ENCODE assay signal across 1 cellular context in genomic region chr4:40256329-40256728, GRCh38.
TF ChIP-seq lines count a peak whose summit lies in the region.

No MANE protein-coding gene starts in this region.

TF ChIP-seq in HCT116, 20 proteins besides CTCF, POLR2A, EP300 and RAD21 (continued from another document):
- TF ChIP-seq, protein P1, sequence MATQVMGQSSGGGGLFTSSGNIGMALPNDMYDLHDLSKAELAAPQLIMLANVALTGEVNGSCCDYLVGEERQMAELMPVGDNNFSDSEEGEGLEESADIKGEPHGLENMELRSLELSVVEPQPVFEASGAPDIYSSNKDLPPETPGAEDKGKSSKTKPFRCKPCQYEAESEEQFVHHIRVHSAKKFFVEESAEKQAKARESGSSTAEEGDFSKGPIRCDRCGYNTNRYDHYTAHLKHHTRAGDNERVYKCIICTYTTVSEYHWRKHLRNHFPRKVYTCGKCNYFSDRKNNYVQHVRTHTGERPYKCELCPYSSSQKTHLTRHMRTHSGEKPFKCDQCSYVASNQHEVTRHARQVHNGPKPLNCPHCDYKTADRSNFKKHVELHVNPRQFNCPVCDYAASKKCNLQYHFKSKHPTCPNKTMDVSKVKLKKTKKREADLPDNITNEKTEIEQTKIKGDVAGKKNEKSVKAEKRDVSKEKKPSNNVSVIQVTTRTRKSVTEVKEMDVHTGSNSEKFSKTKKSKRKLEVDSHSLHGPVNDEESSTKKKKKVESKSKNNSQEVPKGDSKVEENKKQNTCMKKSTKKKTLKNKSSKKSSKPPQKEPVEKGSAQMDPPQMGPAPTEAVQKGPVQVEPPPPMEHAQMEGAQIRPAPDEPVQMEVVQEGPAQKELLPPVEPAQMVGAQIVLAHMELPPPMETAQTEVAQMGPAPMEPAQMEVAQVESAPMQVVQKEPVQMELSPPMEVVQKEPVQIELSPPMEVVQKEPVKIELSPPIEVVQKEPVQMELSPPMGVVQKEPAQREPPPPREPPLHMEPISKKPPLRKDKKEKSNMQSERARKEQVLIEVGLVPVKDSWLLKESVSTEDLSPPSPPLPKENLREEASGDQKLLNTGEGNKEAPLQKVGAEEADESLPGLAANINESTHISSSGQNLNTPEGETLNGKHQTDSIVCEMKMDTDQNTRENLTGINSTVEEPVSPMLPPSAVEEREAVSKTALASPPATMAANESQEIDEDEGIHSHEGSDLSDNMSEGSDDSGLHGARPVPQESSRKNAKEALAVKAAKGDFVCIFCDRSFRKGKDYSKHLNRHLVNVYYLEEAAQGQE (IDR thresholded peaks at IDR 0.05; ENCODE audit: low read depth): no peak
